In the genomic region with DNA sequence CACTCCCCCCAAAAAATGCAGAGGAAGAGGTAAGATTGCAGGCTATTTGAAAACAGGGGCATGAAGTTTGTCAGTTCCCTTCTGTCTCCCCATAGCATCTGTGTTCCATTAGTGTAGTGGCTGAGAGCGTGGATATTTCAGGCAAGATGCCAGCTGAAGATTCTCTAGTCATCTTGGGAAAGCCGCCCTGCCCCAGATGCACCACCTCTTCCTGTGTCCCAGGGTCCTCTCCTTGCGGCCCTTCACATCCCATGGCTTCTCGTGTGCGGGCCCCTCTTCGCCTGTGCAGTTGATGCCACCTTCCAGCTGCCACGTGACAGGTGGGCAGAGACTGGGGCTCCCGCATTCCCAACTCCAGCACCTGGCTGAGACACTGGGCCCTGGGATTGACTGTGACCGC, we compare ENCODE assay signal across 14 cellular contexts. TPM values are rescaled to one million over a fixed set of nuclear protein-coding genes. Genes with fewer than 3 reads are reported as not detected.
DNase-seq lines count a peak whose midpoint lies in the region; ATAC-seq and TF ChIP-seq lines count a peak whose summit lies in the region.
"Had no signal": no experiment of that assay in that cellular context is flagged by ENCODE, and none has a peak within 500 bp of the region (broad histone marks: within the 10 kb centered on the region; RNA-seq: fewer than 3 reads in every experiment).

No MANE protein-coding gene starts in this region.

- DNase-seq in BJ (ENCODE audit: low read depth): peak; percentile 67
- peak; percentile 91 for DNase-seq in GM23248
- DNase-seq in coronary artery (ENCODE audit: low spot score): no peak
- no peak for DNase-seq in endothelial cell (ENCODE audit: low spot score)
- no peak for DNase-seq in activated CD8-positive, alpha-beta memory T cell treated with anti-CD3 and anti-CD28 coated beads for 24 hours
- DNase-seq: activated effector memory CD4-positive, alpha-beta T cell treated with anti-CD3 and anti-CD28 coated beads, Interleukin-2, amount 50 U/mL, for 16 hours; DMS79; effector CD4-positive, alpha-beta T cell; Karpas-422; NCI-H345; SIG-M5 had no signal

- POLR2A ChIA-PET in BJ (lab: Charles Lee): no interaction called here

- H3K36me3 ChIP-seq in BJ (ENCODE audit: control insufficient read depth, insufficient read depth, low read length) (peaks cover 18% of the 10 kb centered on the region), GM23248 (ENCODE audit: low read depth) (0 out of 2 replicates have a peak, but pooled peaks cover 3% of the 10 kb centered on the region), neutrophil (peaks cover 65% of the 10 kb centered on the region)

- no peak overlapping the region for H3K4me3 ChIP-seq in BJ (ENCODE audit: low read depth, low read length)
- H3K4me3 ChIP-seq in GM23248: peak overlapping the region; percentile 10; the same call in 1 of the 2 replicates
- no peak overlapping the region for H3K4me3 ChIP-seq in coronary artery
- no peak overlapping the region for H3K4me3 ChIP-seq in neutrophil (ENCODE audit: low read depth in 1 of 2, low read length in 1 of 2)

- no peaks in the 10 kb centered on the region for H4K20me1 ChIP-seq in GM23248 (ENCODE audit: insufficient read depth)

- no peak overlapping the region for H3K27ac Mint-ChIP-seq in endothelial cell (ENCODE audit: unreplicated experiment)

- peaks cover 19% of the 10 kb centered on the region for H3K4me1 Mint-ChIP-seq in endothelial cell (ENCODE audit: unreplicated experiment)
- H3K4me1 Mint-ChIP-seq: WTC11 had no signal

- H3K36me3 Mint-ChIP-seq in endothelial cell (ENCODE audit: low read depth, unreplicated experiment): peaks cover 35% of the 10 kb centered on the region

- peak overlapping the region; percentile 48 for H3K27ac ChIP-seq in GM23248
- H3K27ac ChIP-seq in coronary artery: peak overlapping the region; percentile 29 to 53
- peak overlapping the region; percentile 99 for H3K27ac ChIP-seq in neutrophil

- H3K27me3 ChIP-seq in BJ (ENCODE audit: control insufficient read depth, insufficient read depth, low read length) (no peaks in the 10 kb centered on the region), GM23248 (replicated peaks; ENCODE audit: insufficient read depth) (no peaks in the 10 kb centered on the region), neutrophil (no peaks in the 10 kb centered on the region)

- no peak overlapping the region for H2AFZ ChIP-seq in GM23248

- peaks cover 6% of the 10 kb centered on the region; the same call in 1 of the 2 replicates for H3K79me2 ChIP-seq in GM23248 (ENCODE audit: insufficient read depth)

- WGBS in GM23248 (ENCODE audit: low coverage in 1 of 2, low lambda C conversion rate in 2 of 2, missing lambda C conversion rate in 2 of 2), 2 experiments: 10 to 20% methylated on average over 9 of the region's 9 CpGs

- no peaks in the 10 kb centered on the region for H3K9me3 ChIP-seq in GM23248 (ENCODE audit: low read depth)
- no peaks in the 10 kb centered on the region for H3K9me3 ChIP-seq in neutrophil

- H3K27me3 Mint-ChIP-seq in endothelial cell (ENCODE audit: unreplicated experiment): peaks cover 5% of the 10 kb centered on the region

- H3K4me1 ChIP-seq in GM23248 (ENCODE audit: insufficient read depth): peaks cover 23% of the 10 kb centered on the region
- peaks cover 26 to 42% of the 10 kb centered on the region in 2 experiments for H3K4me1 ChIP-seq in neutrophil (ENCODE audit: control insufficient read depth in 1 of 2, insufficient read depth in 1 of 2, low read depth in 1 of 2, low read length in 1 of 2)

- no peak for ATAC-seq in HG03135 (IDR thresholded peaks at IDR 0.05; ENCODE audit: unreplicated experiment)
- ATAC-seq: WTC11 had no signal

- in situ Hi-C loops in GM23248 (cut with MboI): loop anchor here (25.0 kb wide), 1 partner anchor 237 kb away; no protein-coding TSS in a partner anchor

- CTCF ChIA-PET in BJ (lab: Yijun Ruan, JAX): interaction anchor here (3.3 kb wide), 1 partner anchor 11 kb away, joined by 18 read pairs; no protein-coding TSS in a partner anchor

- H3K4me3 Mint-ChIP-seq in endothelial cell (ENCODE audit: unreplicated experiment): no peak overlapping the region
- H3K4me3 Mint-ChIP-seq: WTC11 had no signal

- no peaks in the 10 kb centered on the region for H3K9me2 ChIP-seq in GM23248 (ENCODE audit: insufficient read depth)

- H3K9me3 Mint-ChIP-seq in endothelial cell (ENCODE audit: unreplicated experiment): no peaks in the 10 kb centered on the region
- H3K9me3 Mint-ChIP-seq: WTC11 had no signal

- no peak for TF ChIP-seq CTCF in BJ (IDR thresholded peaks at IDR 0.05; ENCODE audit: insufficient read depth, low read depth, low read length)
- no peak for TF ChIP-seq CTCF in coronary artery (IDR thresholded peaks at IDR 0.05)
- no peak for TF ChIP-seq CTCF in neutrophil (IDR thresholded peaks at IDR 0.05)
- TF ChIP-seq CTCF in endothelial cell (IDR thresholded peaks at IDR 0.05; ENCODE audit: unreplicated experiment): no peak

- peak overlapping the region; percentile 26 for H3K4me2 ChIP-seq in GM23248 (ENCODE audit: unreplicated experiment)

- peaks cover 36% of the 10 kb centered on the region for H3F3A ChIP-seq in GM23248 (ENCODE audit: insufficient read depth)

- 0 out of 2 replicates have a peak overlapping the region, but pooled peaks have one; percentile 1 for H3K9ac ChIP-seq in GM23248

RNA-seq across cellular contexts. Expression of gene TMEM127, which starts 16.1 kb away (rescaled TPM):
- polyA plus RNA-seq in BJ (2011; rRNA removed) (56.2 and 115 TPM in 2 replicates), GM23248 (2016; fragmentation: Nextera tagmentation; extraction: Ambion mirVana) (33.4 and 34.0 TPM in 2 replicates)
- polyA minus RNA-seq in BJ (2011; rRNA and poly(A)+ RNA removed): 46.3 and 63.4 TPM in 2 replicates
- 43.6 and 46.8 TPM in 2 replicates for total RNA-seq in GM23248 (2014; rRNA removed; shearing (Covaris generic))
- 39.0 TPM for total RNA-seq in endothelial cell (ENCODE audit: unreplicated experiment)

RNA-seq across cellular contexts. Expression of gene CIAO1, which starts 16.4 kb away (rescaled TPM):
- polyA plus RNA-seq in BJ (2011; rRNA removed): 76.5 and 90.0 TPM in 2 replicates
- 45.8 and 77.7 TPM in 2 replicates for polyA minus RNA-seq in BJ (2011; rRNA and poly(A)+ RNA removed)
- 110 and 126 TPM in 2 replicates for total RNA-seq in GM23248 (2014; rRNA removed; shearing (Covaris generic))
- polyA plus RNA-seq in GM23248 (2016; fragmentation: Nextera tagmentation; extraction: Ambion mirVana): 69.3 and 71.1 TPM in 2 replicates
- total RNA-seq in endothelial cell (ENCODE audit: unreplicated experiment): 63.7 TPM

RNA-seq across cellular contexts. Expression of gene STARD7, which starts 41.0 kb away (rescaled TPM):
- polyA plus RNA-seq in BJ (2011; rRNA removed): 56.1 and 101 TPM in 2 replicates
- 45.3 and 46.4 TPM in 2 replicates for polyA minus RNA-seq in BJ (2011; rRNA and poly(A)+ RNA removed)
- total RNA-seq in GM23248 (2014; rRNA removed; shearing (Covaris generic)): 120 and 129 TPM in 2 replicates
- polyA plus RNA-seq in GM23248 (2016; fragmentation: Nextera tagmentation; extraction: Ambion mirVana): 93.3 and 94.2 TPM in 2 replicates
- 83.4 TPM for total RNA-seq in endothelial cell (ENCODE audit: unreplicated experiment)

RNA-seq across cellular contexts. Expression of gene SNRNP200, which starts 55.7 kb away (rescaled TPM):
- polyA plus RNA-seq in BJ (2011; rRNA removed): 83.2 and 111 TPM in 2 replicates
- 175 and 201 TPM in 2 replicates for polyA minus RNA-seq in BJ (2011; rRNA and poly(A)+ RNA removed)
- 30.6 and 34.2 TPM in 2 replicates for total RNA-seq in GM23248 (2014; rRNA removed; shearing (Covaris generic))
- 40.5 and 41.8 TPM in 2 replicates for polyA plus RNA-seq in GM23248 (2016; fragmentation: Nextera tagmentation; extraction: Ambion mirVana)
- 168 TPM for total RNA-seq in endothelial cell (ENCODE audit: unreplicated experiment)

Comparison
In these comparisons a context has a peak if more than half of its experiments do, and no peak if none do; other contexts are left out.
1. DNase-seq: peak in BJ (single experiment) and GM23248 (single experiment); none in coronary artery (single experiment), endothelial cell (single experiment) and activated CD8-positive, alpha-beta memory T cell treated with anti-CD3 and anti-CD28 coated beads for 24 hours (single experiment).
2. H3K27ac ChIP-seq: peak in every context shown above with its lines; median percentile 99 in neutrophil; 48 in GM23248; 41 in coronary artery.